ENCODE assay signal across 8 cellular contexts in the genomic region with DNA sequence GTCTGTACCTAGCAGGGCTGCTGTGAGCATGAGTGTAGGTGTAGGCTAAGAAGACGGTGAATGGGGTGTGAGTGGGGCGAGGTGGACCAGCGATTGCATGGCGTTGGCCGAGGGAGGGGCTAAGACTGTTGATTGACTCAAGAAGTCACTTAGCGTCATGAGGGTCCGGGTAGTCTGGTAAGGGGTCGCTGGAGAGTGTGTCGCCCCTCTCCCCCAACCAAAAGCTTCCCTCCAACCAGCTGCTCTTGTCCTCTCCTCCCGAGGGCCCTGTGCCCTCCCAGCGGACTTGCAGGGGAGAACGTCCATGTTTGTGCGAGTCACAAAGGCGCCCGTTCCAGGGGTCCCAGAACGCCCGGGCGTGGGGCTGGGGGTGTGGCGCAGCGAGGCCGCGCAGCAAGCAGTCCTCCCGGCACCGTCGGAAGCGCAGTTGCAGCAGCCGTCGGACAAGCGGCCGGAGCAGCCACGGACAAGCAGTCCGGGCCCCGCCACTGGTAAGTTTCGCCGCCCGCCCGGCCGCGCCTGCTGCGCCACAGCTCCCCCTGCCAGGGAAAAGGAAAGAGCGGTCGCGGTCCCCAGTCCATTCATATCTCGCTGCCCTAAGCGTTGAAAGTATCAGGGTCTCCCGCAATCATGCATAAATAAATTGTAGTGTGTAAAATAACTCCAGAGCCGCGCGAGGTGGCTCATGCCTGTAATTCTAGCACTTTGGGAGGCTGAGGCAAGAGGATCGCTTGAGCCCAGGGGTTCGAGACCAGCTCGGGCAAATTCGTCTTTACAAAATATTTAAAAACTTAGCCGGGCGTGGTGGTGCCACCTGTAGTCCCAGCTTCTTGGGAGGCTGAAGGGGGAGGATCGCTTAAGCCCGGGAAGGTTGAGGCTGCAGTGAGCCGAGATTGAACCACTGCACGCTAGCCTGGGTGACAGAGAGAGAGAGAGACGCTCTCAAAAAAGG. TPM values are rescaled to one million over a fixed set of nuclear protein-coding genes. Genes with fewer than 3 reads are reported as not detected.
DNase-seq lines count a peak whose midpoint lies in the region; TF ChIP-seq lines count a peak whose summit lies in the region.

A gene (plus strand): TSS at position 373 of the 952 bp plus-strand sequence. CDS start 5,968 bp downstream, outside the sequence.

- no peaks in the 10 kb centered on the region for H3K9me3 Mint-ChIP-seq in neural crest cell

- H3K4me3 Mint-ChIP-seq in neural crest cell = peak within 1 kb of the TSS; percentile 76

- DNase-seq in Daoy (ENCODE audit: low read depth) = peak; percentile 59
- DNase-seq in MV-4-11 (lab: John Stamatoyannopoulos, UW) = peak; percentile 51
- DNase-seq in activated CD8-positive, alpha-beta memory T cell treated with anti-CD3 and anti-CD28 coated beads, Interleukin-2, amount 50 U/mL, for 48 hours = peak; percentile 71
- peak; percentile 42 for DNase-seq in fibroblast of villous mesenchyme (ENCODE audit: low read depth)
- DNase-seq in neural crest cell (ENCODE audit: low read depth, low spot score) = peak; percentile 65
- DNase-seq in dedifferentiated amniotic fluid mesenchymal stem cell (ENCODE audit: extremely low spot score) = no peak
- DNase-seq in HPDE6-E6E7 (ENCODE audit: extremely low spot score) = no peak
- no peak for DNase-seq in DMS153 (lab: John Stamatoyannopoulos, UW)

- peak; percentile 50 for TF ChIP-seq CTCF in fibroblast of villous mesenchyme (IDR thresholded peaks at IDR 0.05; ENCODE audit: insufficient read depth, low read depth, low read length)
- TF ChIP-seq CTCF in neural crest cell (conservative IDR thresholded peaks at IDR 0.05) = peak; percentile 56

- peak within 1 kb of the TSS; percentile 19 for H3K27ac Mint-ChIP-seq in neural crest cell (ENCODE audit: unreplicated experiment)

- H3K27me3 Mint-ChIP-seq in neural crest cell (ENCODE audit: low read depth) = peaks cover 46% of the 10 kb centered on the region

- H3K4me3 ChIP-seq in fibroblast of villous mesenchyme (ENCODE audit: low read depth, low read length) = peak within 1 kb of the TSS; percentile 42

- H3K4me1 Mint-ChIP-seq in neural crest cell = peaks cover 4% of the 10 kb centered on the region

- no peaks in the 10 kb centered on the region for H3K36me3 Mint-ChIP-seq in neural crest cell (ENCODE audit: low read depth)

RNA-seq across cellular contexts. Expression of the gene that starts here (rescaled TPM):
- not detected in 2 replicates for total RNA-seq in Daoy (2014; rRNA removed; shearing (Covaris generic))
- total RNA-seq in fibroblast of villous mesenchyme (not detected in 2 replicates), neural crest cell (not detected in 2 replicates)

Comparison
In these comparisons a context has a peak if more than half of its experiments do, and no peak if none do; other contexts are left out.
1. Peak in DNase-seq in Daoy; RNA of the gene not detected or under 1 TPM.
2. Peak in DNase-seq and H3K4me3 ChIP-seq in fibroblast of villous mesenchyme; RNA of the gene not detected or under 1 TPM.
3. Peak in DNase-seq in neural crest cell; RNA of the gene not detected or under 1 TPM.
4. DNase-seq: peak in MV-4-11 (single experiment) and activated CD8-positive, alpha-beta memory T cell treated with anti-CD3 and anti-CD28 coated beads, Interleukin-2, amount 50 U/mL, for 48 hours (single experiment); none in dedifferentiated amniotic fluid mesenchymal stem cell (single experiment), HPDE6-E6E7 (single experiment) and DMS153 (single experiment).